In the genomic region with DNA sequence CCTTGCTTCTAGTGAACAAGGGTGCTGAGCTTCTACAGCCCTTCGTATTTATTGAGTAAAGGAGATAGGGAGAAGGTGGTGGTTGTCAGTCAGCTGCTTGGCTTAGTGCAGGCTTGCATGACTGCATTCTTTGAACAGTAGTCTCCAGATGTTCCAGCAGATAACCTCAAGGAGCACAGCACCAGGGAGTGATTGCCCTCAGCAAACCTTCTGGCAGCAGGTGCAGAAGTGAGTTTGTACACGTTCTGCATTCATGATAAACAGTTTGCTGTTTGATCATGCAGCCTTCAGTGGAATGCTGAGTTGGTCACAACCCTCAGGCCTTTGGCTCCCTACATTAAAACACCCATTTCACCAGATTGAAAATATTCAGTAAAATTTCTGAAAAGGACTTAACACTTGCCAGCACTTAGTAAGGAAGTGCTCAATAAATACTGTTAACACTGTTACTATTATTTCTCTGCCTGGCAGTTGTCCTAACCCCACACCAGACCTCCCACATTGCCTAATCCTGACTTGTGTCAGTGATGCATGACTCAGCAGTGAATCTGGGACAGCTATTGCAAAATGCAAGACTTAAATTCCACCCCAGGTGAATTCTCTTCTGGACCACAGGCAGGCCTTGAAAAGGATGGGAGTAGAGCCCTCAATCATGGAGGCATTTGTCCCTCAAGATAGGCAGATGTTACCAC, we compare ENCODE assay signal across 16 cellular contexts. TPM values are rescaled to one million over a fixed set of nuclear protein-coding genes. Genes with fewer than 3 reads are reported as not detected.
DNase-seq lines count a peak whose midpoint lies in the region; ATAC-seq and TF ChIP-seq lines count a peak whose summit lies in the region.
"Had no signal": no experiment of that assay in that cellular context is flagged by ENCODE, and none has a peak within 500 bp of the region (broad histone marks: within the 10 kb centered on the region; RNA-seq: fewer than 3 reads in every experiment).

No MANE protein-coding gene starts in this region.

- no peaks in the 10 kb centered on the region for H3K4me1 ChIP-seq in trophoblast cell (ENCODE audit: control insufficient read depth in 1 of 2, insufficient read depth in 2 of 2, low read length in 2 of 2)

- peaks cover 5% of the 10 kb centered on the region for H3K79me1 ChIP-seq in trophoblast cell (ENCODE audit: low read length)

- no peak overlapping the region for H3K14ac ChIP-seq in trophoblast cell (ENCODE audit: low read length)

- H3K23ac ChIP-seq in trophoblast cell (ENCODE audit: low read length), result no peak overlapping the region

- no peak overlapping the region for H4K91ac ChIP-seq in trophoblast cell (ENCODE audit: low read depth, low read length)

- H3K27ac ChIP-seq in trophoblast cell (ENCODE audit: low read depth, low read length), result no peak overlapping the region
- H3K27ac ChIP-seq: dorsolateral prefrontal cortex, Peyer's patch had no signal

- H2AFZ ChIP-seq in trophoblast cell (ENCODE audit: insufficient read depth, low read length, poor library complexity), result no peak overlapping the region

- no peak overlapping the region for H3K4me2 ChIP-seq in trophoblast cell (ENCODE audit: low read length)

- H3K9ac ChIP-seq in trophoblast cell (ENCODE audit: low read length), result no peak overlapping the region

- peaks cover 4% of the 10 kb centered on the region for H3K79me2 ChIP-seq in trophoblast cell (ENCODE audit: control insufficient read depth, insufficient read depth, low read length, poor library complexity)

- no peaks in the 10 kb centered on the region for H3K36me3 ChIP-seq in trophoblast cell (ENCODE audit: control insufficient read depth in 1 of 2, insufficient read depth in 2 of 2, low read length in 2 of 2)
- H3K36me3 ChIP-seq: Peyer's patch had no signal

- H3K27me3 ChIP-seq in trophoblast cell (ENCODE audit: insufficient read depth, low read length), result no peaks in the 10 kb centered on the region
- H3K27me3 ChIP-seq: dorsolateral prefrontal cortex, Peyer's patch had no signal

- no peak overlapping the region for H4K8ac ChIP-seq in trophoblast cell (ENCODE audit: low read depth, low read length)

- no peak overlapping the region for H3K4me3 ChIP-seq in epithelial cell of proximal tubule (ENCODE audit: low read depth, low read length)
- H3K4me3 ChIP-seq in trophoblast cell (ENCODE audit: low read depth, low read length), result no peak overlapping the region
- H3K4me3 ChIP-seq: dorsolateral prefrontal cortex, Peyer's patch had no signal

- H3K18ac ChIP-seq in trophoblast cell (ENCODE audit: low read length), result no peak overlapping the region

- ATAC-seq in GM18907 (IDR thresholded peaks at IDR 0.05; ENCODE audit: unreplicated experiment), result no peak
- no peak for ATAC-seq in GM21390 (IDR thresholded peaks at IDR 0.05; ENCODE audit: unreplicated experiment)

- peaks cover 15% of the 10 kb centered on the region for H3K4me1 Mint-ChIP-seq in activated CD4-positive, alpha-beta memory T cell treated with anti-CD3 and anti-CD28 coated beads, Interleukin-2, amount 10 ng/mL, durations not matched to agents 7 days and 5 days

- no peak overlapping the region for H3K27ac Mint-ChIP-seq in activated CD4-positive, alpha-beta memory T cell treated with anti-CD3 and anti-CD28 coated beads, Interleukin-2, amount 10 ng/mL, durations not matched to agents 7 days and 5 days
- H3K27ac Mint-ChIP-seq: activated T-helper 2 cell treated with anti-CD3 and anti-CD28 coated beads, Interferon-gamma antibody, Interleukin-2, Interleukin-4, amounts not matched to agents 10 μg/mL and 5 μg/mL and 100 μg/mL, durations not matched to agents 14 hours and 24 hours and 36 hours; nephron progenitor cell had no signal

- H3K9me3 Mint-ChIP-seq in activated CD4-positive, alpha-beta memory T cell treated with anti-CD3 and anti-CD28 coated beads, Interleukin-2, amount 10 ng/mL, durations not matched to agents 7 days and 5 days, result peaks cover 20% of the 10 kb centered on the region

- peaks cover 3% of the 10 kb centered on the region for H3K36me3 Mint-ChIP-seq in activated CD4-positive, alpha-beta memory T cell treated with anti-CD3 and anti-CD28 coated beads, Interleukin-2, amount 10 ng/mL, durations not matched to agents 7 days and 5 days (ENCODE audit: low read depth)

- no peak overlapping the region for H2BK5ac ChIP-seq in trophoblast cell (ENCODE audit: low read depth, low read length, poor library complexity)

- H3K4ac ChIP-seq in trophoblast cell (ENCODE audit: low read depth, low read length), result no peak overlapping the region

- TF ChIP-seq CTCF in epithelial cell of proximal tubule (conservative IDR thresholded peaks at IDR 0.05; ENCODE audit: low read depth, low read length), result no peak

- H4K12ac ChIP-seq in trophoblast cell (ENCODE audit: low read depth, low read length), result no peak overlapping the region

- no CpG with 5 or more reads among the region's 2 CpGs for WGBS in trophoblast cell (ENCODE audit: extremely low coverage, insufficient coverage, insufficient read length)

- no peak overlapping the region for H2AK5ac ChIP-seq in trophoblast cell (ENCODE audit: low read length)

- peaks cover 8% of the 10 kb centered on the region for H3K9me3 ChIP-seq in trophoblast cell (ENCODE audit: insufficient read depth, low read depth, low read length)
- H3K9me3 ChIP-seq: Peyer's patch had no signal

- H3K4me3 Mint-ChIP-seq in activated CD4-positive, alpha-beta memory T cell treated with anti-CD3 and anti-CD28 coated beads, Interleukin-2, amount 10 ng/mL, durations not matched to agents 7 days and 5 days, result no peak overlapping the region
- H3K4me3 Mint-ChIP-seq: nephron progenitor cell had no signal

- CTCF ChIA-PET in activated CD4-positive, alpha-beta memory T cell treated with anti-CD3 and anti-CD28 coated beads, Interleukin-2, amount 10 ng/mL, durations not matched to agents 7 days and 5 days (lab: Charles Lee), result interaction anchor here (0.6 kb wide), 1 partner anchor 14 kb away, joined by 3 read pairs; no protein-coding TSS in a partner anchor

- no peak overlapping the region for H2BK120ac ChIP-seq in trophoblast cell (ENCODE audit: insufficient read depth, low read length, poor library complexity)

- H2BK12ac ChIP-seq in trophoblast cell (ENCODE audit: low read length), result no peak overlapping the region

- peak; percentile 48 for DNase-seq in ELR (ENCODE audit: low read depth)
- DNase-seq in NCI-H69 (lab: John Stamatoyannopoulos, UW), result peak; percentile 19
- DNase-seq in epithelial cell of proximal tubule (ENCODE audit: low read depth), result peak; percentile 56
- peak; percentile 49 to 72 for DNase-seq in trophoblast cell
- DNase-seq in NCI-H524 (lab: John Stamatoyannopoulos, UW), result no peak
- DNase-seq in activated CD4-positive, alpha-beta memory T cell treated with anti-CD3 and anti-CD28 coated beads, Interleukin-2, amount 10 ng/mL, durations not matched to agents 7 days and 5 days, result no peak
- DNase-seq: DND-41; dorsolateral prefrontal cortex; GOT3; NCI-H187; nephron progenitor cell; Peyer's patch; stimulated activated CD4-positive, alpha-beta T cell treated with anti-CD3 and anti-CD28 coated beads, Interleukin-4, amount 100 ng/mL, for 1 hour had no signal

- peaks cover 6% of the 10 kb centered on the region for H3K27me3 Mint-ChIP-seq in activated CD4-positive, alpha-beta memory T cell treated with anti-CD3 and anti-CD28 coated beads, Interleukin-2, amount 10 ng/mL, durations not matched to agents 7 days and 5 days

- POLR2A ChIA-PET in activated CD4-positive, alpha-beta memory T cell treated with anti-CD3 and anti-CD28 coated beads, Interleukin-2, amount 10 ng/mL, durations not matched to agents 7 days and 5 days (lab: Charles Lee), result no interaction called here

RNA-seq across cellular contexts. Expression of gene CARMIL3, which starts 18.9 kb away (rescaled TPM):
- 0.07 TPM in 1 of 2 replicates, not detected in the other for total RNA-seq in epithelial cell of proximal tubule
- polyA plus RNA-seq in trophoblast cell (2013), result 0.04 and 0.06 TPM in 2 replicates
- total RNA-seq in activated CD4-positive, alpha-beta memory T cell treated with anti-CD3 and anti-CD28 coated beads, Interleukin-2, amount 10 ng/mL, durations not matched to agents 7 days and 5 days, result 1 to 10 TPM; 3.7 to 4.2 TPM

RNA-seq across cellular contexts. Expression of gene CPNE6, which starts 38.5 kb away (rescaled TPM):
- total RNA-seq in epithelial cell of proximal tubule, result not detected in 2 replicates
- polyA plus RNA-seq in trophoblast cell (2013), result not detected in 2 replicates
- not detected for total RNA-seq in activated CD4-positive, alpha-beta memory T cell treated with anti-CD3 and anti-CD28 coated beads, Interleukin-2, amount 10 ng/mL, durations not matched to agents 7 days and 5 days
- total RNA-seq: activated T-helper 2 cell treated with anti-CD3 and anti-CD28 coated beads, Interferon-gamma antibody, Interleukin-2, Interleukin-4, amounts not matched to agents 10 μg/mL and 5 μg/mL and 100 μg/mL, durations not matched to agents 14 hours and 24 hours and 36 hours had no signal

RNA-seq across cellular contexts. Expression of gene DHRS4L2, which starts 44.1 kb away (rescaled TPM):
- total RNA-seq in epithelial cell of proximal tubule, result 13.6 and 14.8 TPM in 2 replicates
- polyA plus RNA-seq in trophoblast cell (2013), result 16.3 and 16.6 TPM in 2 replicates
- total RNA-seq in activated CD4-positive, alpha-beta memory T cell treated with anti-CD3 and anti-CD28 coated beads, Interleukin-2, amount 10 ng/mL, durations not matched to agents 7 days and 5 days, result 10 to 100 TPM; 18.3 to 20.2 TPM

Comparison
In these comparisons a context has a peak if more than half of its experiments do, and no peak if none do; other contexts are left out.
1. DNase-seq: peak in ELR (single experiment), NCI-H69 (single experiment), epithelial cell of proximal tubule (single experiment) and trophoblast cell (2 of 2); none in NCI-H524 (0 of 2) and activated CD4-positive, alpha-beta memory T cell treated with anti-CD3 and anti-CD28 coated beads, Interleukin-2, amount 10 ng/mL, durations not matched to agents 7 days and 5 days (single experiment).